17 cellular contexts compared by ENCODE assay signal in genomic region chr15:88641959-88642452, GRCh38. TPM values are rescaled to one million over a fixed set of nuclear protein-coding genes. Genes with fewer than 3 reads are reported as not detected.
DNase-seq lines count a peak whose midpoint lies in the region; ATAC-seq and TF ChIP-seq lines count a peak whose summit lies in the region.
"Had no signal": no experiment of that assay in that cellular context is flagged by ENCODE, and none has a peak within 500 bp of the region (broad histone marks: within the 10 kb centered on the region; RNA-seq: fewer than 3 reads in every experiment).

No MANE protein-coding gene starts in this region.

- H3K27me3 Mint-ChIP-seq in activated CD4-positive, alpha-beta T cell treated with anti-CD3 and anti-CD28 coated beads, Interleukin-2, amount 10 ng/mL, durations not matched to agents 24 days and 14 days, result no peaks in the 10 kb centered on the region
- H3K27me3 Mint-ChIP-seq in natural killer cell treated with Interleukin-12 subunit alpha and Interleukin-12 subunit beta and Interleukin-15 and Interleukin-18, amount 100 ng/mL, for 72 hours, result no peaks in the 10 kb centered on the region

- no peak overlapping the region for H3K4me3 ChIP-seq in HL-60 (replicated peaks; ENCODE audit: insufficient read depth, low read length)
- H3K4me3 ChIP-seq: tibial artery had no signal

- peak overlapping the region; percentile 45 for H3K4me3 Mint-ChIP-seq in activated CD4-positive, alpha-beta T cell treated with anti-CD3 and anti-CD28 coated beads, Interleukin-2, amount 10 ng/mL, durations not matched to agents 24 days and 14 days
- peak overlapping the region; percentile 13 for H3K4me3 Mint-ChIP-seq in natural killer cell treated with Interleukin-12 subunit alpha and Interleukin-12 subunit beta and Interleukin-15 and Interleukin-18, amount 100 ng/mL, for 72 hours
- H3K4me3 Mint-ChIP-seq: mesothelial cell of epicardium had no signal

- H3K27ac Mint-ChIP-seq in activated CD4-positive, alpha-beta T cell treated with anti-CD3 and anti-CD28 coated beads, Interleukin-2, amount 10 ng/mL, durations not matched to agents 24 days and 14 days, result peak overlapping the region; percentile 62
- H3K27ac Mint-ChIP-seq in activated naive CD4-positive, alpha-beta T cell treated with anti-CD3 and anti-CD28 coated beads, Interleukin-2, amount 50 U/mL, for 72 hours, result peak overlapping the region; percentile 61 to 90
- H3K27ac Mint-ChIP-seq in natural killer cell treated with Interleukin-12 subunit alpha and Interleukin-12 subunit beta and Interleukin-15 and Interleukin-18, amount 100 ng/mL, for 72 hours, result peak overlapping the region; percentile 51 to 67
- H3K27ac Mint-ChIP-seq: mesothelial cell of epicardium had no signal

- peaks cover 52% of the 10 kb centered on the region for H3K4me1 Mint-ChIP-seq in activated CD4-positive, alpha-beta T cell treated with anti-CD3 and anti-CD28 coated beads, Interleukin-2, amount 10 ng/mL, durations not matched to agents 24 days and 14 days
- H3K4me1 Mint-ChIP-seq in natural killer cell treated with Interleukin-12 subunit alpha and Interleukin-12 subunit beta and Interleukin-15 and Interleukin-18, amount 100 ng/mL, for 72 hours (ENCODE audit: low read depth in 2 of 2), result peaks cover 54 to 57% of the 10 kb centered on the region in 2 donors

- no peak for DNase-seq in activated CD4-positive, alpha-beta T cell treated with anti-CD3 and anti-CD28 coated beads, Interleukin-2, amount 10 ng/mL, durations not matched to agents 24 days and 14 days
- DNase-seq in activated CD4-positive, alpha-beta T cell treated with anti-CD3 and anti-CD28 coated beads, Interleukin-2, amount 50 U/mL, for 4 hours, result no peak
- no peak for DNase-seq in HL-60 (ENCODE audit: low read depth in 1 of 2, low spot score in 1 of 2)
- DNase-seq in activated naive CD4-positive, alpha-beta T cell treated with anti-CD3 and anti-CD28 coated beads, Interleukin-2, amount 50 U/mL, for 72 hours (ENCODE audit: low spot score in 2 of 2), result no peak
- no peak for DNase-seq in natural killer cell treated with Interleukin-12 subunit alpha and Interleukin-12 subunit beta and Interleukin-15 and Interleukin-18, amount 100 ng/mL, for 72 hours (ENCODE audit: low spot score)
- no peak for DNase-seq in dedifferentiated amniotic fluid mesenchymal stem cell (ENCODE audit: extremely low spot score)
- DNase-seq: erythroblast; left colon; MM.1S; NCI-H187 treated with DMSO at 0.1 percent for 48 hours; NCI-H226; Right ventricle myocardium superior; stimulated activated CD4-positive, alpha-beta T cell treated with anti-CD3 and anti-CD28 coated beads, Interleukin-12 subunit alpha, Interleukin-12 subunit beta, amount 100 ng/mL, for 4 hours had no signal

- peak overlapping the region; percentile 75 for H3K27ac ChIP-seq in HL-60 (replicated peaks)
- H3K27ac ChIP-seq: tibial artery had no signal

- TF ChIP-seq CTCF in HL-60 (IDR thresholded peaks at IDR 0.05; ENCODE audit: insufficient read depth, low read length), result no peak

- intact Hi-C loops in activated CD4-positive, alpha-beta T cell treated with anti-CD3 and anti-CD28 coated beads, Interleukin-2, amount 10 ng/mL, durations not matched to agents 24 days and 14 days (cut with micrococcal nuclease), result no loop called here

- no peaks in the 10 kb centered on the region for H3K9me3 Mint-ChIP-seq in activated CD4-positive, alpha-beta T cell treated with anti-CD3 and anti-CD28 coated beads, Interleukin-2, amount 10 ng/mL, durations not matched to agents 24 days and 14 days
- H3K9me3 Mint-ChIP-seq in activated naive CD4-positive, alpha-beta T cell treated with anti-CD3 and anti-CD28 coated beads, Interleukin-2, amount 50 U/mL, for 72 hours, result peaks cover 0 to 3% of the 10 kb centered on the region in 2 donors
- no peaks in the 10 kb centered on the region for H3K9me3 Mint-ChIP-seq in natural killer cell treated with Interleukin-12 subunit alpha and Interleukin-12 subunit beta and Interleukin-15 and Interleukin-18, amount 100 ng/mL, for 72 hours
- H3K9me3 Mint-ChIP-seq: mesothelial cell of epicardium had no signal

- no peaks in the 10 kb centered on the region for H3K27me3 ChIP-seq in HL-60 (ENCODE audit: insufficient read depth, poor library complexity, severe bottlenecking)
- H3K27me3 ChIP-seq: tibial artery had no signal

- H3K36me3 Mint-ChIP-seq in activated CD4-positive, alpha-beta T cell treated with anti-CD3 and anti-CD28 coated beads, Interleukin-2, amount 10 ng/mL, durations not matched to agents 24 days and 14 days (ENCODE audit: low read depth), result peaks cover 45% of the 10 kb centered on the region
- H3K36me3 Mint-ChIP-seq in activated naive CD4-positive, alpha-beta T cell treated with anti-CD3 and anti-CD28 coated beads, Interleukin-2, amount 50 U/mL, for 72 hours, result peaks cover 9 to 35% of the 10 kb centered on the region in 2 donors
- peaks cover 5% of the 10 kb centered on the region for H3K36me3 Mint-ChIP-seq in natural killer cell treated with Interleukin-12 subunit alpha and Interleukin-12 subunit beta and Interleukin-15 and Interleukin-18, amount 100 ng/mL, for 72 hours
- H3K36me3 Mint-ChIP-seq: mesothelial cell of epicardium had no signal

- ATAC-seq in activated naive CD4-positive, alpha-beta T cell treated with anti-CD3 and anti-CD28 coated beads, Interleukin-2, amount 50 U/mL, for 72 hours, result no peak
- ATAC-seq in natural killer cell treated with Interleukin-12 subunit alpha and Interleukin-12 subunit beta and Interleukin-15 and Interleukin-18, amount 100 ng/mL, for 72 hours, result no peak
- ATAC-seq in HG03045 (IDR thresholded peaks at IDR 0.05; ENCODE audit: unreplicated experiment), result no peak
- ATAC-seq in HG03521 (IDR thresholded peaks at IDR 0.05; ENCODE audit: unreplicated experiment), result no peak
- ATAC-seq: left colon had no signal

RNA-seq across cellular contexts. Expression of gene ISG20, which starts 3.2 kb away (rescaled TPM):
- 33.9 and 35.5 TPM in 2 replicates for total RNA-seq in activated CD4-positive, alpha-beta T cell treated with anti-CD3 and anti-CD28 coated beads, Interleukin-2, amount 10 ng/mL, durations not matched to agents 24 days and 14 days
- total RNA-seq in activated naive CD4-positive, alpha-beta T cell treated with anti-CD3 and anti-CD28 coated beads, Interleukin-2, amount 50 U/mL, for 72 hours, result 100 to 1,000 TPM in 1 of 2 donors, 10 to 100 TPM in 1; 53.9 to 118 TPM
- total RNA-seq in natural killer cell treated with Interleukin-12 subunit alpha and Interleukin-12 subunit beta and Interleukin-15 and Interleukin-18, amount 100 ng/mL, for 72 hours, result 10 to 100 TPM; 21.8 to 30.2 TPM

RNA-seq across cellular contexts. Expression of gene AEN, which starts 20.9 kb away (rescaled TPM):
- 72.4 and 75.7 TPM in 2 replicates for total RNA-seq in activated CD4-positive, alpha-beta T cell treated with anti-CD3 and anti-CD28 coated beads, Interleukin-2, amount 10 ng/mL, durations not matched to agents 24 days and 14 days
- 100 to 1,000 TPM in 1 of 2 donors, 10 to 100 TPM in 1; 24.2 to 122 TPM for total RNA-seq in activated naive CD4-positive, alpha-beta T cell treated with anti-CD3 and anti-CD28 coated beads, Interleukin-2, amount 50 U/mL, for 72 hours
- 10 to 100 TPM; 47.1 to 81.4 TPM for total RNA-seq in natural killer cell treated with Interleukin-12 subunit alpha and Interleukin-12 subunit beta and Interleukin-15 and Interleukin-18, amount 100 ng/mL, for 72 hours
